ENCODE assay signal across 8 cellular contexts in the genomic region with DNA sequence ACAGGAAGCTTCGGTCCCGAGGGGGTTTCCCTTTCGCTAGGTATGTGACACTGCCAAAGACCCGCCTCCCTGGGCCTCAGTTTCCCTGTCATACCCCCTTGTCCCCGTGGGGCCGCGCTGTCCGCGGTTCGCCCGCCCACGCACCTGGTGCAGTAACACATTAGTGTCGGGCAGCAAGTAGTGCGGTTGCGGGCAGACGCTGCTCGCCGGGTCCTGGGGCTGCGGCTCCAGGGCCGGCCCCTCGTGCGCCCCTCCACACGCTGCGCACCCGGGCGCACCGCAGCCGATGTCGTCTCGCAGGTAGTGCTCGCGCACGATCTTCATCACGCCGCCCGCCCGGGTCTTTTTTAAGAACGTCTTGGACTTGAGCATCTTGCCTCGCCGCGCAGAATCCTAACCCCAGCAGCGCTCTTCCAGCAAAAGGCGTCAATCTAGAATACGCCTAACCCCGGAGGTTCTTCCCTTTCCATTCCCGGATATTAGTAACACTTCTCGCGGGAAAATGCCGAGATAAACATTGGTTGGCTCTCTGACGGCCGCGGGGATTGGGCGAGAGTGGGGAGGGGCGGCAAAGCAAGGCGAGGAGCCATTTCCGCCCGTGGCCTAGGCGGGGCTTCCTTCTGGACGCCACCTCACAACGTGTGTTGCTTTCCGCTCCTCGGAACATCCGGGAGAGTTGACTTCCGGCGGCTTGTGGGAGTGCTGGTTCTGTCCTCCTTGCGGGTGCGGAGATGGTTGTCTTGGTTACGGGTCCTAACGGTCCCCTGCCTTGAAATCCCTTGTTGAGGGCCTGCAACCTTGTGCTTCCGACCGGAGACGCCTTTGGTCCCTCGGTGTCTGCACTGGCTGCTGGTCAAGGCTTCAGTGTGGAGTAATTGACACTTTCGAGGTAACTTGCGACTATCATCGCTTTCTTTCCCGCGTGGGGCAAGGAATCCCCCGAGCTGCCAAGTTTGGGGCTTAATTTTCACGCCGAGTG. TPM values are rescaled to one million over a fixed set of nuclear protein-coding genes. Genes with fewer than 3 reads are reported as not detected.
DNase-seq lines count a peak whose midpoint lies in the region; ATAC-seq and TF ChIP-seq lines count a peak whose summit lies in the region.

A gene with protein sequence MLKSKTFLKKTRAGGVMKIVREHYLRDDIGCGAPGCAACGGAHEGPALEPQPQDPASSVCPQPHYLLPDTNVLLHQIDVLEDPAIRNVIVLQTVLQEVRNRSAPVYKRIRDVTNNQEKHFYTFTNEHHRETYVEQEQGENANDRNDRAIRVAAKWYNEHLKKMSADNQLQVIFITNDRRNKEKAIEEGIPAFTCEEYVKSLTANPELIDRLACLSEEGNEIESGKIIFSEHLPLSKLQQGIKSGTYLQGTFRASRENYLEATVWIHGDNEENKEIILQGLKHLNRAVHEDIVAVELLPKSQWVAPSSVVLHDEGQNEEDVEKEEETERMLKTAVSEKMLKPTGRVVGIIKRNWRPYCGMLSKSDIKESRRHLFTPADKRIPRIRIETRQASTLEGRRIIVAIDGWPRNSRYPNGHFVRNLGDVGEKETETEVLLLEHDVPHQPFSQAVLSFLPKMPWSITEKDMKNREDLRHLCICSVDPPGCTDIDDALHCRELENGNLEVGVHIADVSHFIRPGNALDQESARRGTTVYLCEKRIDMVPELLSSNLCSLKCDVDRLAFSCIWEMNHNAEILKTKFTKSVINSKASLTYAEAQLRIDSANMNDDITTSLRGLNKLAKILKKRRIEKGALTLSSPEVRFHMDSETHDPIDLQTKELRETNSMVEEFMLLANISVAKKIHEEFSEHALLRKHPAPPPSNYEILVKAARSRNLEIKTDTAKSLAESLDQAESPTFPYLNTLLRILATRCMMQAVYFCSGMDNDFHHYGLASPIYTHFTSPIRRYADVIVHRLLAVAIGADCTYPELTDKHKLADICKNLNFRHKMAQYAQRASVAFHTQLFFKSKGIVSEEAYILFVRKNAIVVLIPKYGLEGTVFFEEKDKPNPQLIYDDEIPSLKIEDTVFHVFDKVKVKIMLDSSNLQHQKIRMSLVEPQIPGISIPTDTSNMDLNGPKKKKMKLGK (minus strand): TSS at position 440 of the 979 bp plus-strand sequence. CDS start 68 bp downstream, at position 372.
A gene with protein sequence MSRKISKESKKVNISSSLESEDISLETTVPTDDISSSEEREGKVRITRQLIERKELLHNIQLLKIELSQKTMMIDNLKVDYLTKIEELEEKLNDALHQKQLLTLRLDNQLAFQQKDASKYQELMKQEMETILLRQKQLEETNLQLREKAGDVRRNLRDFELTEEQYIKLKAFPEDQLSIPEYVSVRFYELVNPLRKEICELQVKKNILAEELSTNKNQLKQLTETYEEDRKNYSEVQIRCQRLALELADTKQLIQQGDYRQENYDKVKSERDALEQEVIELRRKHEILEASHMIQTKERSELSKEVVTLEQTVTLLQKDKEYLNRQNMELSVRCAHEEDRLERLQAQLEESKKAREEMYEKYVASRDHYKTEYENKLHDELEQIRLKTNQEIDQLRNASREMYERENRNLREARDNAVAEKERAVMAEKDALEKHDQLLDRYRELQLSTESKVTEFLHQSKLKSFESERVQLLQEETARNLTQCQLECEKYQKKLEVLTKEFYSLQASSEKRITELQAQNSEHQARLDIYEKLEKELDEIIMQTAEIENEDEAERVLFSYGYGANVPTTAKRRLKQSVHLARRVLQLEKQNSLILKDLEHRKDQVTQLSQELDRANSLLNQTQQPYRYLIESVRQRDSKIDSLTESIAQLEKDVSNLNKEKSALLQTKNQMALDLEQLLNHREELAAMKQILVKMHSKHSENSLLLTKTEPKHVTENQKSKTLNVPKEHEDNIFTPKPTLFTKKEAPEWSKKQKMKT (plus strand): TSS at position 673 of the 979 bp plus-strand sequence. CDS start 1,337 bp downstream, outside the sequence.

- TF ChIP-seq POLR2A in uterus (IDR thresholded peaks at IDR 0.05) = peak; percentile 62 to 65

- H3K36me3 ChIP-seq in uterus = no peaks in the 10 kb centered on the region

- TF ChIP-seq CTCF in uterus (IDR thresholded peaks at IDR 0.05) = peak in 1 of 4 experiments; percentile 20

- no peaks in the 10 kb centered on the region for H3K9me3 ChIP-seq in right cardiac atrium (ENCODE audit: control insufficient read depth, low read length)
- H3K9me3 ChIP-seq in uterus = no peaks in the 10 kb centered on the region

- H3K4me3 ChIP-seq in right cardiac atrium (ENCODE audit: low read length) (peak within 1 kb of the TSS; percentile 79), uterus (peak within 1 kb of the TSS; percentile 64 to 94)

- intact Hi-C loops in T-helper 2 cell treated with Interferon-gamma antibody and Interleukin-4, amounts not matched to agents 100 ng/mL and 5 ng/mL, for 36 hours (cut with micrococcal nuclease) = loop anchor here (1.0 to 5.0 kb wide), 6 partner anchors 21 to 1353 kb away; a partner anchor contains a TSS
- intact Hi-C loops in right cardiac atrium (cut with DNase I) (no loop called here), uterus (cut with DNase I; ENCODE audit: low total_unique reads) (no loop called here)

- ATAC-seq in GM18499 (IDR thresholded peaks at IDR 0.05; ENCODE audit: insufficient read depth, unreplicated experiment) (peak; percentile 97), HG02943 (IDR thresholded peaks at IDR 0.05; ENCODE audit: low read depth, unreplicated experiment) (peak; percentile 98), right cardiac atrium (peak; percentile 100)

- under 1% methylated on average over 81 of the region's 81 CpGs for WGBS in right cardiac atrium

- H3K27ac ChIP-seq in right cardiac atrium (ENCODE audit: low read length) (peak within 1 kb of the TSS; percentile 95), uterus (peak within 1 kb of the TSS; percentile 86 to 88)

- peaks cover 1% of the 10 kb centered on the region for H3K4me1 ChIP-seq in right cardiac atrium (ENCODE audit: control insufficient read depth, insufficient read depth, low read length)
- peaks cover 0 to 10% of the 10 kb centered on the region in 2 donors for H3K4me1 ChIP-seq in uterus

- H3K27me3 ChIP-seq in right cardiac atrium (ENCODE audit: control insufficient read depth, insufficient read depth) (no peaks in the 10 kb centered on the region), uterus (no peaks in the 10 kb centered on the region)

- DNase-seq in NCI-H187 treated with DMSO at 0.1 percent for 48 hours (lab: John Stamatoyannopoulos, UW) = peak; percentile 94
- peak; percentile 80 to 99 (median 94) for DNase-seq in anterior cingulate cortex (lab: John Stamatoyannopoulos, UW)
- DNase-seq in right cardiac atrium = peak; percentile 98 to 99 (median 98)
- DNase-seq in pulmonary artery endothelial cell (ENCODE audit: low read depth, low spot score) = peak; percentile 94
- peak; percentile 96 to 97 for DNase-seq in uterus

RNA-seq across cellular contexts. Expression of the first gene that starts in this region (rescaled TPM):
- total RNA-seq in T-helper 2 cell treated with Interferon-gamma antibody and Interleukin-4, amounts not matched to agents 100 ng/mL and 5 ng/mL, for 36 hours = 31.0 and 33.4 TPM in 2 replicates
- total RNA-seq in right cardiac atrium (10 to 100 TPM; 15.2 to 16.7 (median 15.6) TPM), pulmonary artery endothelial cell (47.9 and 53.0 TPM in 2 replicates), uterus (10 to 100 TPM; 20.6 to 50.9 (median 34.5) TPM)
- polyA plus RNA-seq in right cardiac atrium = 5.3 TPM

RNA-seq across cellular contexts. Expression of the second gene that starts in this region (rescaled TPM):
- total RNA-seq in T-helper 2 cell treated with Interferon-gamma antibody and Interleukin-4, amounts not matched to agents 100 ng/mL and 5 ng/mL, for 36 hours = 20.5 and 24.6 TPM in 2 replicates
- total RNA-seq in right cardiac atrium = 10 to 100 TPM; 11.2 to 17.7 (median 13.2) TPM
- polyA plus RNA-seq in right cardiac atrium = 10.5 TPM
- total RNA-seq in pulmonary artery endothelial cell = 19.1 and 21.9 TPM in 2 replicates
- total RNA-seq in uterus = 10 to 100 TPM in 3 of 4 donors, 1 to 10 TPM in 1; 7.9 to 54.6 (median 29.1) TPM

Comparison
In these comparisons a context has a peak if more than half of its experiments do, and no peak if none do; other contexts are left out.
1. Peak in every context shown above with its lines: DNase-seq, ATAC-seq, H3K4me3 ChIP-seq and H3K27ac ChIP-seq.